Comparison of ENCODE assay signal across 18 cellular contexts in genomic region chr9:2021731-2022130, GRCh38. TPM values are rescaled to one million over a fixed set of nuclear protein-coding genes. Genes with fewer than 3 reads are reported as not detected.
DNase-seq lines count a peak whose midpoint lies in the region; ATAC-seq and TF ChIP-seq lines count a peak whose summit lies in the region.
"Had no signal": no experiment of that assay in that cellular context is flagged by ENCODE, and none has a peak within 500 bp of the region (broad histone marks: within the 10 kb centered on the region; RNA-seq: fewer than 3 reads in every experiment).

No MANE protein-coding gene starts in this region.

- TF ChIP-seq POLR2A in vagina (IDR thresholded peaks at IDR 0.05), result no peak

- H3K4me3 ChIP-seq in left ventricle myocardium inferior, result no peak overlapping the region
- H3K4me3 ChIP-seq in right cardiac atrium (ENCODE audit: low read length), result no peak overlapping the region
- H3K4me3 ChIP-seq in vagina, result no peak overlapping the region
- H3K4me3 ChIP-seq: adrenal gland, sigmoid colon, upper lobe of right lung had no signal

- peak overlapping the region in 4 of 5 donors; percentile 61 to 77 (median 64) for H3K4me3 Mint-ChIP-seq in immature natural killer cell

- peak overlapping the region; percentile 70 for H3K27ac ChIP-seq in left ventricle myocardium inferior (replicated peaks)
- no peak overlapping the region for H3K27ac ChIP-seq in right cardiac atrium (ENCODE audit: low read length)
- peak overlapping the region; percentile 90 for H3K27ac ChIP-seq in VCaP
- H3K27ac ChIP-seq in vagina, result peak overlapping the region; percentile 19

- 85% methylated on average over 7 of the region's 7 CpGs for WGBS in right cardiac atrium

- H3K9me3 ChIP-seq in left ventricle myocardium inferior (replicated peaks), result no peaks in the 10 kb centered on the region
- no peaks in the 10 kb centered on the region for H3K9me3 ChIP-seq in right cardiac atrium (ENCODE audit: control insufficient read depth, low read length)
- H3K9me3 ChIP-seq in vagina, result no peaks in the 10 kb centered on the region
- H3K9me3 ChIP-seq: adrenal gland, sigmoid colon, upper lobe of right lung had no signal

- no peaks in the 10 kb centered on the region for H3K9me3 Mint-ChIP-seq in immature natural killer cell

- DNase-seq in left ventricle myocardium inferior, result no peak
- DNase-seq in right cardiac atrium, result no peak
- no peak for DNase-seq in immature natural killer cell
- no peak for DNase-seq in vagina (ENCODE audit: extremely low spot score in 2 of 2)
- no peak for DNase-seq in left lobe of liver (ENCODE audit: low spot score)
- DNase-seq in A172 (ENCODE audit: low spot score), result no peak
- DNase-seq: adrenal gland; DMS53; foreskin melanocyte; IMR-90; NCI-H1092 treated with DMSO at 0.1 percent for 48 hours; NCI-H2227 treated with DMSO at 0.1 percent for 48 hours; sigmoid colon; stimulated activated CD4-positive, alpha-beta T cell treated with anti-CD3 and anti-CD28 coated beads, Interleukin-4, amount 100 ng/mL, for 1 hour; upper lobe of right lung had no signal

- ATAC-seq in right cardiac atrium, result no peak
- ATAC-seq in left lobe of liver, result no peak
- no peak for ATAC-seq in HG02759 (IDR thresholded peaks at IDR 0.05; ENCODE audit: unreplicated experiment)
- ATAC-seq: Right ventricle myocardium inferior, upper lobe of right lung had no signal

- peaks cover 100% of the 10 kb centered on the region for H3K4me1 ChIP-seq in left ventricle myocardium inferior
- H3K4me1 ChIP-seq in right cardiac atrium (ENCODE audit: control insufficient read depth, insufficient read depth, low read length), result peaks cover 18% of the 10 kb centered on the region
- peaks cover 79% of the 10 kb centered on the region for H3K4me1 ChIP-seq in vagina

- peaks cover 15 to 16% (median 16%) of the 10 kb centered on the region in 3 donors for H3K27me3 Mint-ChIP-seq in immature natural killer cell (ENCODE audit: low read depth in 3 of 3)

- no peak for TF ChIP-seq CTCF in left ventricle myocardium inferior (IDR thresholded peaks at IDR 0.05; ENCODE audit: borderline replicate concordance)
- TF ChIP-seq CTCF in VCaP (conservative IDR thresholded peaks at IDR 0.05), result no peak
- TF ChIP-seq CTCF in vagina (IDR thresholded peaks at IDR 0.05), result no peak

- H3K27me3 ChIP-seq in left ventricle myocardium inferior (ENCODE audit: low read depth) (no peaks in the 10 kb centered on the region), right cardiac atrium (ENCODE audit: control insufficient read depth, insufficient read depth) (no peaks in the 10 kb centered on the region), vagina (no peaks in the 10 kb centered on the region)
- H3K27me3 ChIP-seq: adrenal gland, sigmoid colon, upper lobe of right lung had no signal

- peaks cover 0 to 4% (median 0%) of the 10 kb centered on the region in 3 donors for H3K36me3 Mint-ChIP-seq in immature natural killer cell

- H3K27ac Mint-ChIP-seq in immature natural killer cell, result peak overlapping the region; percentile 86 to 97 (median 94)

- H3K4me1 Mint-ChIP-seq in immature natural killer cell, result peaks cover 84 to 90% of the 10 kb centered on the region in 2 donors

- H3K36me3 ChIP-seq in left ventricle myocardium inferior (no peaks in the 10 kb centered on the region), vagina (no peaks in the 10 kb centered on the region)
- H3K36me3 ChIP-seq: adrenal gland, sigmoid colon, upper lobe of right lung had no signal

- intact Hi-C loops in left ventricle myocardium inferior (cut with micrococcal nuclease), result no loop called here
- intact Hi-C loops in right cardiac atrium (cut with DNase I), result no loop called here
- intact Hi-C loops in vagina (cut with DNase I), result no loop called here

RNA-seq across cellular contexts. Expression of gene SMARCA2, which starts 6.6 kb away (rescaled TPM):
- total RNA-seq in left ventricle myocardium inferior (98.0 TPM), right cardiac atrium (100 to 1,000 TPM in 3 of 4 donors, 10 to 100 TPM in 1; 99.6 to 133 (median 112) TPM), vagina (98.0 TPM), left lobe of liver (91.3 TPM)
- polyA plus RNA-seq in right cardiac atrium (49.3 TPM), immature natural killer cell (10 to 100 TPM; 20.1 to 41.4 (median 25.2) TPM)
- 34.4 and 55.3 TPM in 2 replicates for total RNA-seq in A172 (2014; rRNA removed; shearing (Covaris generic))
